1 cellular context compared by ENCODE assay signal in the genomic region with DNA sequence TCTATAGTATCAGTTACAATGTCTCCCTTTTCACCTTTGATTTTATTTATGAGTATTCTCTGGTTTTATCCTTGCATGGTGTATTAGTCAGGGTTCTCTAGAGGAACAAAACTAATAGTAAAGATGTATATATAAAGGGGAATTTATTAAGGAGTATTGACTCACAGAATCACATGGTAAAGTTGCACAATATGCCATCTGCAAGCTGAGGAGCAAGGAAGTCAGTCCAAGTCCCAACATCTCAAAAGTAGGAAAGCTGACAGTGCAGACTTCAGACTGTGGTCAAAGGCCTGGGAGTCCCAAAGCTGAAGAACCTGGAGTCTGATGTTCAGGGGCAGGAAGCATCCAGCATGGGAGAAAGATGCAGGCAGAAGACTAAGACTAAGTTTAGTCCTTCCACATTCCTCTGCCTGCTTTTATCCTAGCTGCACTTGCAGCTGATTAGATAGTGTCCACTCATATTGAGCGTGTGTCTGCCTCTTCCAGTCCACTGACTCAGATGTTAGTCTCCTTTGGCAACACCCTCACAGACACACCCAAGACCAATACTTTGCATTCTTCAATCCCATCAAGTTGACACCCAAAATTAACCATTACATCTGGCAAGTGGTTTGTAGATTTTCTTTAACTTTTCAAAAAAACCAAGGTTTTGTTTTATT.
TF ChIP-seq lines count a peak whose summit lies in the region.

No MANE protein-coding gene starts in this region.

TF ChIP-seq in H1, 55 proteins besides CTCF, POLR2A, EP300 and RAD21 (continued from another document):
- no peak for TF ChIP-seq SAP30 (IDR thresholded peaks at IDR 0.05; ENCODE audit: insufficient read depth, insufficient replicate concordance, low read length)
